Comparison of ENCODE assay signal across 28 cellular contexts in the genomic region with DNA sequence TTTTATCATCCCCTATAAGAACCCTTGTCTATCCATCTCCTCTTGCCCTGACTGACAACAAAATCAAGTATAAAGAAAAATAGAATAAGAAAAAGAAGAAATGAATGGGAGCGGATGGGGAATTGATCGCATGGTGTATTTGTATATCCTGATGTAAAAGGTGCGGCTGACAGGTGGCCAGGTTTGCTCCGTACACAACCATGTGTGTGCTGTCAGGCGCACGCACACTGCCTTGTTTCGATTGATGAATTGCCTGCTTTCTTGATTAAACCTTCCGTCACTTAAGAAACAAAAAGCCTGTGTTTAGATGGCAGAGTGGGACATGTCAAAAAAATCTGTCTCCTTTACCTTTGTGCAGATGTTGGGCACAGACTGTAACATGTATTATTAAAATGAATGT.
"Had no signal": no experiment of that assay in that cellular context is flagged by ENCODE, and none has a peak within 500 bp of the region (broad histone marks: within the 10 kb centered on the region; RNA-seq: fewer than 3 reads in every experiment).

No MANE protein-coding gene starts in this region.

- H3K36me3 Mint-ChIP-seq: activated naive CD4-positive, alpha-beta T cell treated with anti-CD3 and anti-CD28 coated beads, Interleukin-2, amount 50 U/mL, for 72 hours; WTC11 had no signal

- H3K4me3 Mint-ChIP-seq: activated CD8-positive, alpha-beta T cell treated with anti-CD3 and anti-CD28 coated beads for 36 hours; activated T-cell treated with anti-CD3 and anti-CD28 coated beads, Interleukin-2, amount 50 U/mL, for 72 hours; central memory CD8-positive, alpha-beta T cell; dendritic cell treated with granulocyte-macrophage colony-stimulating factor and Interleukin-4, amounts not matched to agents 40 ng/mL and 50 ng/mL, for 4 days; endodermal cell; immature natural killer cell; mesothelial cell of epicardium; naive B cell; nephron progenitor cell; stimulated activated naive B cell treated with anti-CD40 and anti-IgM and Interleukin-4, amounts not matched to agents 10 μg/mL and 1 μg/mL and 100 μg/mL, for 72 hours; WTC11 had no signal

- H3K36me3 ChIP-seq: right atrium auricular region, thyroid gland had no signal

- H3K9me3 ChIP-seq: right atrium auricular region, stomach, thyroid gland, upper lobe of right lung had no signal

- H3K79me2 ChIP-seq: parathyroid adenoma had no signal

- DNase-seq: activated CD4-positive, alpha-beta T cell treated with anti-CD3 and anti-CD28 coated beads for 1 hour; activated CD4-positive, alpha-beta T cell treated with anti-CD3 and anti-CD28 coated beads, Interleukin-2, amount 50 U/mL, for 1 hour; activated CD8-positive, alpha-beta T cell treated with anti-CD3 and anti-CD28 coated beads for 36 hours; activated naive CD4-positive, alpha-beta T cell; activated T-cell treated with anti-CD3 and anti-CD28 coated beads for 4 hours; activated T-cell treated with anti-CD3 and anti-CD28 coated beads, Interleukin-2, amount 50 U/mL, for 72 hours; endodermal cell; foreskin fibroblast; hippocampal formation; immature natural killer cell; naive B cell; nephron progenitor cell; nucleus accumbens; stimulated activated CD4-positive, alpha-beta T cell treated with anti-CD3 and anti-CD28 coated beads, Interleukin-1b, Interleukin-23, amount 100 ng/mL, for 48 hours; stimulated activated CD4-positive, alpha-beta T cell treated with anti-CD3 and anti-CD28 coated beads, Interleukin-4, amount 100 ng/mL, for 4 hours; stimulated activated naive B cell treated with anti-CD40 and anti-IgM and Interleukin-4, amounts not matched to agents 10 μg/mL and 1 μg/mL and 100 μg/mL, for 72 hours; stomach; thyroid gland; upper lobe of right lung had no signal

- H3K27me3 Mint-ChIP-seq: activated CD8-positive, alpha-beta T cell treated with anti-CD3 and anti-CD28 coated beads for 36 hours; central memory CD8-positive, alpha-beta T cell; dendritic cell treated with granulocyte-macrophage colony-stimulating factor and Interleukin-4, amounts not matched to agents 40 ng/mL and 50 ng/mL, for 4 days; stimulated activated naive B cell treated with anti-CD40 and anti-IgM and Interleukin-4, amounts not matched to agents 10 μg/mL and 1 μg/mL and 100 μg/mL, for 72 hours had no signal

- H3K4me2 ChIP-seq: smooth muscle cell had no signal

- H3K4me1 ChIP-seq: parathyroid adenoma, right atrium auricular region, stomach had no signal

- H3K9ac ChIP-seq: parathyroid adenoma had no signal

- H3K4me1 Mint-ChIP-seq: endodermal cell, immature natural killer cell, mesothelial cell of epicardium had no signal

- H3K9me3 Mint-ChIP-seq: activated CD8-positive, alpha-beta T cell treated with anti-CD3 and anti-CD28 coated beads for 36 hours; activated naive CD4-positive, alpha-beta T cell treated with anti-CD3 and anti-CD28 coated beads, Interleukin-2, amount 50 U/mL, for 72 hours; activated T-cell treated with anti-CD3 and anti-CD28 coated beads, Interleukin-2, amount 50 U/mL, for 72 hours; central memory CD8-positive, alpha-beta T cell; dendritic cell treated with granulocyte-macrophage colony-stimulating factor and Interleukin-4, amounts not matched to agents 40 ng/mL and 50 ng/mL, for 4 days; endodermal cell; immature natural killer cell; mesothelial cell of epicardium; naive B cell; nephron progenitor cell; stimulated activated naive B cell treated with anti-CD40 and anti-IgM and Interleukin-4, amounts not matched to agents 10 μg/mL and 1 μg/mL and 100 μg/mL, for 72 hours; WTC11 had no signal

- H3K27ac ChIP-seq: parathyroid adenoma, right atrium auricular region, stomach, upper lobe of right lung had no signal

- H3K4me3 ChIP-seq: right atrium auricular region, smooth muscle cell, stomach, thyroid gland, upper lobe of right lung had no signal

- H2AFZ ChIP-seq: parathyroid adenoma had no signal

- H3K27ac Mint-ChIP-seq: activated CD8-positive, alpha-beta T cell treated with anti-CD3 and anti-CD28 coated beads for 36 hours; activated naive CD4-positive, alpha-beta T cell treated with anti-CD3 and anti-CD28 coated beads, Interleukin-2, amount 50 U/mL, for 72 hours; activated T-cell treated with anti-CD3 and anti-CD28 coated beads, Interleukin-2, amount 50 U/mL, for 72 hours; endodermal cell; immature natural killer cell; mesothelial cell of epicardium; nephron progenitor cell; stimulated activated naive B cell treated with anti-CD40 and anti-IgM and Interleukin-4, amounts not matched to agents 10 μg/mL and 1 μg/mL and 100 μg/mL, for 72 hours; WTC11 had no signal

- H3K27me3 ChIP-seq: right atrium auricular region, stomach, thyroid gland, upper lobe of right lung had no signal

- ATAC-seq: activated CD8-positive, alpha-beta T cell treated with anti-CD3 and anti-CD28 coated beads for 36 hours; activated naive CD4-positive, alpha-beta T cell treated with anti-CD3 and anti-CD28 coated beads, Interleukin-2, amount 50 U/mL, for 72 hours; activated T-cell treated with anti-CD3 and anti-CD28 coated beads, Interleukin-2, amount 50 U/mL, for 72 hours; esophagus mucosa; stimulated activated naive B cell treated with anti-CD40 and anti-IgM and Interleukin-4, amounts not matched to agents 10 μg/mL and 1 μg/mL and 100 μg/mL, for 72 hours had no signal
